In genomic region chr17:8948462-8948861, GRCh38 we compare ENCODE assay signal across 24 cellular contexts. TPM values are rescaled to one million over a fixed set of nuclear protein-coding genes. Genes with fewer than 3 reads are reported as not detected.
DNase-seq lines count a peak whose midpoint lies in the region; ATAC-seq, FAIRE-seq and TF ChIP-seq lines count a peak whose summit lies in the region.
"Had no signal": no experiment of that assay in that cellular context is flagged by ENCODE, and none has a peak within 500 bp of the region (broad histone marks: within the 10 kb centered on the region; RNA-seq: fewer than 3 reads in every experiment).

No MANE protein-coding gene starts in this region.

- H3K36me3 Mint-ChIP-seq in activated T-cell treated with anti-CD3 and anti-CD28 coated beads, Interleukin-2, amount 50 U/mL, for 24 hours (ENCODE audit: low read depth) = peaks cover 63% of the 10 kb centered on the region
- H3K36me3 Mint-ChIP-seq in activated naive CD8-positive, alpha-beta T cell = peaks cover 40% of the 10 kb centered on the region
- peaks cover 48% of the 10 kb centered on the region for H3K36me3 Mint-ChIP-seq in natural killer cell treated with Interleukin-12 subunit alpha and Interleukin-12 subunit beta and Interleukin-15 and Interleukin-18, amount 100 ng/mL, for 72 hours
- H3K36me3 Mint-ChIP-seq: neural progenitor cell had no signal

- H3K79me2 ChIP-seq in hepatocyte = no peaks in the 10 kb centered on the region

- no peak overlapping the region for H3K4me3 ChIP-seq in hepatocyte
- no peak overlapping the region for H3K4me3 ChIP-seq in body of pancreas
- H3K4me3 ChIP-seq: ascending aorta, left lung, neural progenitor cell, SJSA1, uterus had no signal

- H3K27ac ChIP-seq in hepatocyte (no peak overlapping the region), body of pancreas (no peak overlapping the region)
- H3K27ac ChIP-seq: ascending aorta, foreskin keratinocyte, KMS-11, left lung, neural progenitor cell, SJSA1, uterus had no signal

- H3K9me2 ChIP-seq in hepatocyte (replicated peaks; ENCODE audit: insufficient read depth) = no peaks in the 10 kb centered on the region

- peak; percentile 37 for DNase-seq in activated T-cell treated with anti-CD3 and anti-CD28 coated beads, Interleukin-2, amount 50 U/mL, for 24 hours
- no peak for DNase-seq in activated T-cell treated with anti-CD3 and anti-CD28 coated beads, Interleukin-2, amount 50 U/mL, for 1 hour
- DNase-seq in GM12892 (ENCODE audit: insufficient read length) (no peak), hepatocyte (ENCODE audit: low spot score) (no peak), body of pancreas (no peak)
- no peak for DNase-seq in natural killer cell treated with Interleukin-12 subunit alpha and Interleukin-12 subunit beta and Interleukin-15 and Interleukin-18, amount 100 ng/mL, for 72 hours (ENCODE audit: low spot score)
- DNase-seq in effector CD8-positive, alpha-beta T cell (lab: John Stamatoyannopoulos, UW) = no peak
- DNase-seq: foreskin keratinocyte; GF-D8; left lung; midbrain; NCI-H1694; NCI-H2171; NCI-H526; stimulated activated CD8-positive, alpha-beta memory T cell treated with anti-CD3 and anti-CD28 coated beads, Interleukin-4, amount 100 ng/mL, for 48 hours; uterus had no signal

- H2AFZ ChIP-seq in hepatocyte = no peak overlapping the region
- H2AFZ ChIP-seq: neural progenitor cell had no signal

- H3K27me3 Mint-ChIP-seq in activated T-cell treated with anti-CD3 and anti-CD28 coated beads, Interleukin-2, amount 50 U/mL, for 24 hours = no peaks in the 10 kb centered on the region
- H3K27me3 Mint-ChIP-seq in activated naive CD8-positive, alpha-beta T cell = no peaks in the 10 kb centered on the region
- H3K27me3 Mint-ChIP-seq in natural killer cell treated with Interleukin-12 subunit alpha and Interleukin-12 subunit beta and Interleukin-15 and Interleukin-18, amount 100 ng/mL, for 72 hours = no peaks in the 10 kb centered on the region

- no peak overlapping the region for H3K4me2 ChIP-seq in hepatocyte
- H3K4me2 ChIP-seq: KMS-11, neural progenitor cell had no signal

- H3K36me3 ChIP-seq in hepatocyte (replicated peaks; ENCODE audit: insufficient read depth, low read depth) = no peaks in the 10 kb centered on the region
- no peaks in the 10 kb centered on the region for H3K36me3 ChIP-seq in body of pancreas (replicated peaks in 1 of 2; ENCODE audit: insufficient read depth in 1 of 2, low read depth in 2 of 2)
- H3K36me3 ChIP-seq: ascending aorta, neural progenitor cell, SJSA1, uterus had no signal

- 92% methylated on average over 7 of the region's 7 CpGs for WGBS in hepatocyte (ENCODE audit: low lambda C conversion rate, missing lambda C conversion rate)
- WGBS in body of pancreas, 2 donors = 87 to 90% methylated on average over 7 of the region's 7 CpGs

- no peaks in the 10 kb centered on the region for H4K20me1 ChIP-seq in hepatocyte (ENCODE audit: insufficient read depth, poor library complexity, severe bottlenecking)

- intact Hi-C loops in body of pancreas (cut with DNase I) = no loop called here

- H3K4me1 ChIP-seq in hepatocyte (ENCODE audit: insufficient read depth) (no peaks in the 10 kb centered on the region), body of pancreas (no peaks in the 10 kb centered on the region)
- H3K4me1 ChIP-seq: ascending aorta, foreskin keratinocyte, neural progenitor cell, uterus had no signal

- peak; percentile 55 to 63 for ATAC-seq in natural killer cell treated with Interleukin-12 subunit alpha and Interleukin-12 subunit beta and Interleukin-15 and Interleukin-18, amount 100 ng/mL, for 72 hours
- ATAC-seq in body of pancreas = no peak
- ATAC-seq: foreskin keratinocyte, left lung had no signal

- H3K9me3 ChIP-seq in hepatocyte (ENCODE audit: low read depth) (no peaks in the 10 kb centered on the region), body of pancreas (no peaks in the 10 kb centered on the region)
- H3K9me3 ChIP-seq: left lung, SJSA1, uterus had no signal

- peak; percentile 70 for FAIRE-seq in GM12892 (lab: Jason Lieb, UNC)
- FAIRE-seq: GM19239 had no signal

- TF ChIP-seq POLR2A in GM12892 (IDR thresholded peaks at IDR 0.05; ENCODE audit: low read depth, low read length) (no peak), body of pancreas (IDR thresholded peaks at IDR 0.05) (no peak)

- peaks cover 92% of the 10 kb centered on the region for H3K4me1 Mint-ChIP-seq in activated T-cell treated with anti-CD3 and anti-CD28 coated beads, Interleukin-2, amount 50 U/mL, for 24 hours (ENCODE audit: low read depth)
- H3K4me1 Mint-ChIP-seq in activated naive CD8-positive, alpha-beta T cell (ENCODE audit: low read depth) = peaks cover 90% of the 10 kb centered on the region
- H3K4me1 Mint-ChIP-seq in natural killer cell treated with Interleukin-12 subunit alpha and Interleukin-12 subunit beta and Interleukin-15 and Interleukin-18, amount 100 ng/mL, for 72 hours (ENCODE audit: low read depth in 2 of 2) = peaks cover 84 to 87% of the 10 kb centered on the region in 2 donors
- H3K4me1 Mint-ChIP-seq: neural progenitor cell had no signal

- peak overlapping the region; percentile 66 for H3K4me3 Mint-ChIP-seq in activated T-cell treated with anti-CD3 and anti-CD28 coated beads, Interleukin-2, amount 50 U/mL, for 24 hours
- H3K4me3 Mint-ChIP-seq in activated naive CD8-positive, alpha-beta T cell = peak overlapping the region; percentile 55
- peak overlapping the region; percentile 77 for H3K4me3 Mint-ChIP-seq in natural killer cell treated with Interleukin-12 subunit alpha and Interleukin-12 subunit beta and Interleukin-15 and Interleukin-18, amount 100 ng/mL, for 72 hours
- H3K4me3 Mint-ChIP-seq: neural progenitor cell had no signal

- TF ChIP-seq CTCF in hepatocyte (IDR thresholded peaks at IDR 0.05; ENCODE audit: poor library complexity) (no peak), body of pancreas (IDR thresholded peaks at IDR 0.05) (no peak)

- peak overlapping the region; percentile 86 for H3K27ac Mint-ChIP-seq in activated T-cell treated with anti-CD3 and anti-CD28 coated beads, Interleukin-2, amount 50 U/mL, for 24 hours
- peak overlapping the region; percentile 84 for H3K27ac Mint-ChIP-seq in activated naive CD8-positive, alpha-beta T cell
- peak overlapping the region; percentile 74 to 90 for H3K27ac Mint-ChIP-seq in natural killer cell treated with Interleukin-12 subunit alpha and Interleukin-12 subunit beta and Interleukin-15 and Interleukin-18, amount 100 ng/mL, for 72 hours
- H3K27ac Mint-ChIP-seq: neural progenitor cell, progenitor cell of endocrine pancreas had no signal

- H3K27me3 ChIP-seq in hepatocyte (peaks cover 9% of the 10 kb centered on the region), body of pancreas (no peaks in the 10 kb centered on the region)
- H3K27me3 ChIP-seq: ascending aorta, foreskin keratinocyte, left lung, SJSA1, uterus had no signal

- peaks cover 17% of the 10 kb centered on the region for H3K9me3 Mint-ChIP-seq in activated T-cell treated with anti-CD3 and anti-CD28 coated beads, Interleukin-2, amount 50 U/mL, for 24 hours
- H3K9me3 Mint-ChIP-seq in activated naive CD8-positive, alpha-beta T cell (ENCODE audit: low read depth) = peaks cover 11% of the 10 kb centered on the region
- H3K9me3 Mint-ChIP-seq in natural killer cell treated with Interleukin-12 subunit alpha and Interleukin-12 subunit beta and Interleukin-15 and Interleukin-18, amount 100 ng/mL, for 72 hours = peaks cover 4% of the 10 kb centered on the region

RNA-seq across cellular contexts. Expression of gene PIK3R5, which starts 17.0 kb away (rescaled TPM):
- 45.2 TPM for polyA plus RNA-seq in GM12892 (2012; ENCODE audit: missing spikeins)
- total RNA-seq in natural killer cell treated with Interleukin-12 subunit alpha and Interleukin-12 subunit beta and Interleukin-15 and Interleukin-18, amount 100 ng/mL, for 72 hours = 100 to 1,000 TPM; 112 to 119 TPM
- total RNA-seq in hepatocyte (0.12 and 2.6 TPM in 2 replicates), body of pancreas (1 to 10 TPM; 4.6 to 4.7 TPM)
- polyA plus RNA-seq in hepatocyte = not detected in 2 replicates
- total RNA-seq: foreskin keratinocyte, HT-29, SJSA1 had no signal
- polyA plus RNA-seq: foreskin keratinocyte had no signal

Comparison
In these comparisons a context has a peak if more than half of its experiments do, and no peak if none do; other contexts are left out.
1. RNA of gene PIK3R5, which starts 17.0 kb away (total RNA-seq): 112 to 119 TPM in natural killer cell treated with Interleukin-12 subunit alpha and Interleukin-12 subunit beta and Interleukin-15 and Interleukin-18, amount 100 ng/mL, for 72 hours; 4.6 to 4.7 TPM in body of pancreas and 0.12 to 2.6 TPM in hepatocyte; every median in the first group is over 10 times any median in the second.
2. Peak in every context shown above with its lines, with median percentiles within 50 percentile points of each other: H3K27ac Mint-ChIP-seq and H3K4me3 Mint-ChIP-seq.